In genomic region chr1:28925350-28925891, GRCh38 we compare ENCODE assay signal across 19 cellular contexts. TPM values are rescaled to one million over a fixed set of nuclear protein-coding genes. Genes with fewer than 3 reads are reported as not detected.
A peak's percentile ranks its signal among the peaks of the same experiment; 100 is the strongest.
DNase-seq lines count a peak whose midpoint lies in the region; ATAC-seq and TF ChIP-seq lines count a peak whose summit lies in the region.
"Had no signal": no experiment of that assay in that cellular context is flagged by ENCODE, and none has a peak within 500 bp of the region (broad histone marks: within the 10 kb centered on the region; RNA-seq: fewer than 3 reads in every experiment).

No MANE protein-coding gene starts in this region.

- peak overlapping the region; percentile 41 for H3K4me3 Mint-ChIP-seq in T-helper 2 cell treated with Interferon-gamma antibody and Interleukin-4, amounts not matched to agents 5 μg/mL and 100 μg/mL, for 36 hours
- H3K4me3 Mint-ChIP-seq in IgD-negative memory B cell (peak overlapping the region in 2 of 4 donors; percentile 17 to 79), natural killer cell (peak overlapping the region; percentile 43)
- H3K4me3 Mint-ChIP-seq: nephron, type B pancreatic cell had no signal

- peaks cover 5% of the 10 kb centered on the region for H3K36me3 Mint-ChIP-seq in T-helper 2 cell treated with Interferon-gamma antibody and Interleukin-4, amounts not matched to agents 5 μg/mL and 100 μg/mL, for 36 hours (ENCODE audit: low read depth)
- H3K36me3 Mint-ChIP-seq in IgD-negative memory B cell: peaks cover 5% of the 10 kb centered on the region
- H3K36me3 Mint-ChIP-seq in activated naive CD4-positive, alpha-beta T cell treated with anti-CD3 and anti-CD28 coated beads, Interleukin-2, amount 50 U/mL, for 72 hours: no peaks in the 10 kb centered on the region
- H3K36me3 Mint-ChIP-seq in natural killer cell: no peaks in the 10 kb centered on the region
- H3K36me3 Mint-ChIP-seq: type B pancreatic cell had no signal

- peaks cover 41% of the 10 kb centered on the region for H3K4me1 Mint-ChIP-seq in T-helper 2 cell treated with Interferon-gamma antibody and Interleukin-4, amounts not matched to agents 5 μg/mL and 100 μg/mL, for 36 hours (ENCODE audit: low read depth)
- H3K4me1 Mint-ChIP-seq in IgD-negative memory B cell (peaks cover 30 to 49% (median 46%) of the 10 kb centered on the region in 3 donors), natural killer cell (peaks cover 44 to 46% of the 10 kb centered on the region in 2 donors)

- DNase-seq in T-helper 2 cell treated with Interferon-gamma antibody and Interleukin-4, amounts not matched to agents 5 μg/mL and 100 μg/mL, for 36 hours (ENCODE audit: low spot score): no peak
- no peak for DNase-seq in T-helper 2 cell
- DNase-seq in activated naive CD4-positive, alpha-beta T cell treated with anti-CD3 and anti-CD28 coated beads, Interleukin-2, amount 50 U/mL, for 72 hours (ENCODE audit: low spot score in 2 of 2): no peak
- no peak for DNase-seq in natural killer cell
- DNase-seq in NCI-H748 (lab: John Stamatoyannopoulos, UW; ENCODE audit: unreplicated experiment): no peak
- DNase-seq: 8988T; activated CD8-positive, alpha-beta memory T cell treated with anti-CD3 and anti-CD28 coated beads for 24 hours; DMS79; KG1; NCI-H2107; NCI-H524; SHP77 treated with DMSO at 0.1 percent for 48 hours; stimulated activated CD4-positive, alpha-beta T cell treated with anti-CD3 and anti-CD28 coated beads, Interleukin-12 subunit alpha, Interleukin-12 subunit beta, amount 100 ng/mL, for 4 hours had no signal

- peak overlapping the region; percentile 89 for H3K27ac Mint-ChIP-seq in T-helper 2 cell treated with Interferon-gamma antibody and Interleukin-4, amounts not matched to agents 5 μg/mL and 100 μg/mL, for 36 hours
- H3K27ac Mint-ChIP-seq in IgD-negative memory B cell (peak overlapping the region; percentile 51 to 96 (median 64)), natural killer cell (peak overlapping the region; percentile 89 to 98)
- H3K27ac Mint-ChIP-seq in activated naive CD4-positive, alpha-beta T cell treated with anti-CD3 and anti-CD28 coated beads, Interleukin-2, amount 50 U/mL, for 72 hours: peak overlapping the region; percentile 25 to 29
- H3K27ac Mint-ChIP-seq: nephron, type B pancreatic cell had no signal

- no peak for TF ChIP-seq CTCF in natural killer cell (IDR thresholded peaks at IDR 0.05)

- no peak for ATAC-seq in activated naive CD4-positive, alpha-beta T cell treated with anti-CD3 and anti-CD28 coated beads, Interleukin-2, amount 50 U/mL, for 72 hours
- ATAC-seq in natural killer cell (no peak), GM18498 (IDR thresholded peaks at IDR 0.05; ENCODE audit: unreplicated experiment) (no peak), GM18517 (IDR thresholded peaks at IDR 0.05; ENCODE audit: unreplicated experiment) (no peak)
- ATAC-seq: HCT116 had no signal

- H3K27me3 Mint-ChIP-seq in T-helper 2 cell treated with Interferon-gamma antibody and Interleukin-4, amounts not matched to agents 5 μg/mL and 100 μg/mL, for 36 hours (ENCODE audit: low read depth): no peaks in the 10 kb centered on the region
- H3K27me3 Mint-ChIP-seq in IgD-negative memory B cell (no peaks in the 10 kb centered on the region), natural killer cell (ENCODE audit: low read depth in 2 of 2) (no peaks in the 10 kb centered on the region)
- H3K27me3 Mint-ChIP-seq: type B pancreatic cell had no signal

- intact Hi-C loops in natural killer cell (cut with micrococcal nuclease): loop anchor here (10.0 kb wide), 1 partner anchor 49 kb away; no protein-coding TSS in a partner anchor

- H3K9me3 Mint-ChIP-seq in T-helper 2 cell treated with Interferon-gamma antibody and Interleukin-4, amounts not matched to agents 5 μg/mL and 100 μg/mL, for 36 hours: no peaks in the 10 kb centered on the region
- no peaks in the 10 kb centered on the region for H3K9me3 Mint-ChIP-seq in IgD-negative memory B cell
- no peaks in the 10 kb centered on the region for H3K9me3 Mint-ChIP-seq in activated naive CD4-positive, alpha-beta T cell treated with anti-CD3 and anti-CD28 coated beads, Interleukin-2, amount 50 U/mL, for 72 hours
- no peaks in the 10 kb centered on the region for H3K9me3 Mint-ChIP-seq in natural killer cell
- H3K9me3 Mint-ChIP-seq: nephron, type B pancreatic cell had no signal

RNA-seq across cellular contexts. Expression of gene EPB41, which starts 11.1 kb away (rescaled TPM):
- polyA plus RNA-seq in IgD-negative memory B cell: 78.9 TPM
- total RNA-seq in activated naive CD4-positive, alpha-beta T cell treated with anti-CD3 and anti-CD28 coated beads, Interleukin-2, amount 50 U/mL, for 72 hours: 10 to 100 TPM; 60.5 to 83.4 TPM
- total RNA-seq in natural killer cell: 100 to 1,000 TPM; 151 to 196 (median 172) TPM

Comparison
In these comparisons a context has a peak if more than half of its experiments do, and no peak if none do; other contexts are left out.
1. H3K27ac Mint-ChIP-seq: peak in every context shown above with its lines; median percentile 94 in natural killer cell; 89 in T-helper 2 cell treated with Interferon-gamma antibody and Interleukin-4, amounts not matched to agents 5 μg/mL and 100 μg/mL, for 36 hours; 64 in IgD-negative memory B cell; 27 in activated naive CD4-positive, alpha-beta T cell treated with anti-CD3 and anti-CD28 coated beads, Interleukin-2, amount 50 U/mL, for 72 hours.